In genomic region chrX:3663576-3664290, GRCh38 we compare ENCODE assay signal across 12 cellular contexts. TPM values are rescaled to one million over a fixed set of nuclear protein-coding genes. Genes with fewer than 3 reads are reported as not detected.
DNase-seq lines count a peak whose midpoint lies in the region; ATAC-seq and TF ChIP-seq lines count a peak whose summit lies in the region.
"Had no signal": no experiment of that assay in that cellular context is flagged by ENCODE, and none has a peak within 500 bp of the region (broad histone marks: within the 10 kb centered on the region; RNA-seq: fewer than 3 reads in every experiment).

No MANE protein-coding gene starts in this region.

- intact Hi-C loops in left lung (cut with DNase I): no loop called here

- TF ChIP-seq CTCF in left lung (IDR thresholded peaks at IDR 0.05): no peak

- no peaks in the 10 kb centered on the region for H3K36me3 ChIP-seq in left lung

- no peak overlapping the region for H3K4me3 ChIP-seq in left lung

- H3K9me3 ChIP-seq in left lung: no peaks in the 10 kb centered on the region

- H3K27ac ChIP-seq in left lung: no peak overlapping the region
- H3K27ac ChIP-seq: parathyroid adenoma had no signal

- peak; percentile 61 for ATAC-seq in GM21526 (IDR thresholded peaks at IDR 0.05; ENCODE audit: low FRiP score, unreplicated experiment)
- peak; percentile 75 for ATAC-seq in left lung
- ATAC-seq in GM19035 (IDR thresholded peaks at IDR 0.05; ENCODE audit: unreplicated experiment): no peak

- no peaks in the 10 kb centered on the region for H3K4me1 ChIP-seq in left lung
- H3K4me1 ChIP-seq: parathyroid adenoma had no signal

- DNase-seq in GF-D8 (lab: John Stamatoyannopoulos, UW): peak; percentile 37
- peak; percentile 85 for DNase-seq in NOMO-1 (lab: John Stamatoyannopoulos, UW; ENCODE audit: unreplicated experiment in 2 of 2)
- peak in 1 of 2 donors; percentile 48 for DNase-seq in left lung
- no peak for DNase-seq in NCI-H345 (lab: John Stamatoyannopoulos, UW)
- no peak for DNase-seq in retina
- DNase-seq in stimulated activated CD4-positive, alpha-beta T cell treated with anti-CD3 and anti-CD28 coated beads, Interleukin-2, amount 100 ng/mL, for 24 hours: no peak
- DNase-seq: activated CD4-positive, alpha-beta T cell treated with anti-CD3 and anti-CD28 coated beads, Interleukin-2, amount 50 U/mL, for 4 hours; DMS153; NCI-H1092 had no signal

- H3K27me3 ChIP-seq in left lung: no peaks in the 10 kb centered on the region

RNA-seq across cellular contexts. Expression of gene PRKX, which starts 49.7 kb away (rescaled TPM):
- 10 to 100 TPM; 13.8 to 23.6 TPM for total RNA-seq in left lung

Comparison
In these comparisons a context has a peak if more than half of its experiments do, and no peak if none do; other contexts are left out.
1. DNase-seq: peak in GF-D8 (single experiment) and NOMO-1 (2 of 2); none in NCI-H345 (single experiment), retina (single experiment) and stimulated activated CD4-positive, alpha-beta T cell treated with anti-CD3 and anti-CD28 coated beads, Interleukin-2, amount 100 ng/mL, for 24 hours (0 of 2).